ENCODE assay signal across 8 cellular contexts in genomic region chr18:46756559-46757201, GRCh38. TPM values are rescaled to one million over a fixed set of nuclear protein-coding genes. Genes with fewer than 3 reads are reported as not detected.
DNase-seq lines count a peak whose midpoint lies in the region; ATAC-seq, FAIRE-seq and TF ChIP-seq lines count a peak whose summit lies in the region.

Gene ST8SIA5, minus strand, starts transcription at chr18:46757053. Its CDS starts 545 bp downstream, at chr18:46756508.

- no peaks in the 10 kb centered on the region for H3K79me2 ChIP-seq in astrocyte (ENCODE audit: insufficient read depth, low read length)

- H3K27ac Mint-ChIP-seq in astrocyte (ENCODE audit: unreplicated experiment) = no peak within 1 kb of the TSS

- H3K9me3 ChIP-seq in astrocyte (ENCODE audit: insufficient read depth, low read depth, low read length) (no peaks in the 10 kb centered on the region), lower lobe of right lung (no peaks in the 10 kb centered on the region)

- H3K4me1 ChIP-seq in astrocyte (ENCODE audit: insufficient read depth, low read length) (peaks cover 6% of the 10 kb centered on the region), lower lobe of right lung (peaks cover 22% of the 10 kb centered on the region)

- peak within 1 kb of the TSS; percentile 48 for H3K9ac ChIP-seq in astrocyte (ENCODE audit: low read length)

- H3K27ac ChIP-seq in astrocyte (ENCODE audit: low read depth, low read length) (no peak within 1 kb of the TSS), lower lobe of right lung (no peak within 1 kb of the TSS)

- intact Hi-C loops in lower lobe of right lung (cut with DNase I) = no loop called here

- H3K4me3 ChIP-seq in astrocyte (ENCODE audit: insufficient read depth, low read depth, low read length) (peak within 1 kb of the TSS; percentile 46), lower lobe of right lung (peak within 1 kb of the TSS; percentile 28)

- no peaks in the 10 kb centered on the region for H3K9me3 Mint-ChIP-seq in astrocyte (ENCODE audit: unreplicated experiment)

- H3K4me1 Mint-ChIP-seq in astrocyte (ENCODE audit: low read depth, unreplicated experiment) = no peaks in the 10 kb centered on the region

- H3K36me3 ChIP-seq in astrocyte (ENCODE audit: insufficient read depth, low read length) (no peaks in the 10 kb centered on the region), lower lobe of right lung (no peaks in the 10 kb centered on the region)

- peaks cover 55% of the 10 kb centered on the region for H3K27me3 Mint-ChIP-seq in astrocyte (ENCODE audit: low read depth, unreplicated experiment)

- peak in 1 of 2 donors; percentile 9 for ATAC-seq in lower lobe of right lung
- no peak for ATAC-seq in GM18873 (IDR thresholded peaks at IDR 0.05; ENCODE audit: low FRiP score, unreplicated experiment)
- ATAC-seq in HG03457 (IDR thresholded peaks at IDR 0.05; ENCODE audit: unreplicated experiment) = no peak

- peak; percentile 63 for DNase-seq in GM10248 (ENCODE audit: extremely low spot score)
- DNase-seq in NCI-H1105 (lab: John Stamatoyannopoulos, UW) = peak; percentile 42
- no peak for DNase-seq in astrocyte (ENCODE audit: low read depth)
- no peak for DNase-seq in lower lobe of right lung
- DNase-seq in stimulated activated naive CD4-positive, alpha-beta T cell treated with Interleukin-2 at 50 U/mL for 16 hours (lab: John Stamatoyannopoulos, UW) = no peak
- no peak for DNase-seq in SK-N-DZ (ENCODE audit: low spot score)

- POLR2A ChIA-PET in GM10248 (lab: Yijun Ruan, JAX) = no interaction called here

- peak within 1 kb of the TSS; percentile 84 for H3K4me3 Mint-ChIP-seq in astrocyte (ENCODE audit: unreplicated experiment)

- no peak for FAIRE-seq in astrocyte (lab: Jason Lieb, UNC)

- CTCF ChIA-PET in GM10248 (lab: Yijun Ruan, JAX) = no interaction called here

- H4K20me1 ChIP-seq in astrocyte (ENCODE audit: insufficient read depth, low read length) = no peaks in the 10 kb centered on the region

- H3K36me3 Mint-ChIP-seq in astrocyte (ENCODE audit: low read depth, unreplicated experiment) = no peaks in the 10 kb centered on the region

- peaks cover 35% of the 10 kb centered on the region for H3K27me3 ChIP-seq in astrocyte (ENCODE audit: insufficient read depth, low read length)
- H3K27me3 ChIP-seq in lower lobe of right lung (ENCODE audit: low read depth) = peaks cover 66% of the 10 kb centered on the region

- peak within 1 kb of the TSS; percentile 90 for H3K4me2 ChIP-seq in astrocyte (ENCODE audit: low read length)

- no peak for TF ChIP-seq CTCF in GM10248 (IDR thresholded peaks at IDR 0.05; ENCODE audit: control extremely low read depth, extremely low read depth, low read depth, missing control alignments)
- TF ChIP-seq CTCF in astrocyte (IDR thresholded peaks at IDR 0.05; ENCODE audit: insufficient read depth, low read depth, low read length) = no peak
- no peak for TF ChIP-seq CTCF in lower lobe of right lung (IDR thresholded peaks at IDR 0.05)

- peak within 1 kb of the TSS; percentile 71 for H2AFZ ChIP-seq in astrocyte (ENCODE audit: low read depth, low read length)

RNA-seq across cellular contexts. Expression of gene ST8SIA5, which starts in this region (rescaled TPM):
- 0.24 and 0.36 TPM in 2 replicates for total RNA-seq in astrocyte
- total RNA-seq in lower lobe of right lung = not detected
- not detected in 2 replicates for polyA plus RNA-seq in SK-N-DZ (2014; cell fraction: cytosol; rRNA removed)
- polyA plus RNA-seq in SK-N-DZ (2014; cell fraction: nucleus; rRNA removed) = 0.08 TPM in 1 of 2 replicates, not detected in the other

Comparison
In these comparisons a context has a peak if more than half of its experiments do, and no peak if none do; other contexts are left out.
1. DNase-seq: peak in GM10248 (single experiment) and NCI-H1105 (single experiment); none in astrocyte (single experiment), lower lobe of right lung (single experiment), stimulated activated naive CD4-positive, alpha-beta T cell treated with Interleukin-2 at 50 U/mL for 16 hours (single experiment) and SK-N-DZ (single experiment).